ENCODE assay signal across 1 cellular context in genomic region chr7:112874909-112875308, GRCh38.
TF ChIP-seq lines count a peak whose summit lies in the region.

No MANE protein-coding gene starts in this region.

TF ChIP-seq in WTC11, 78 proteins besides CTCF, POLR2A, EP300 and RAD21 (continued from another document):
- TF ChIP-seq IRF1 (CRISPR knock-in tag; IDR thresholded peaks at IDR 0.05): no peak
- no peak for TF ChIP-seq ZNF232 (CRISPR knock-in tag; IDR thresholded peaks at IDR 0.05)
- TF ChIP-seq SMAD4 (CRISPR knock-in tag; IDR thresholded peaks at IDR 0.05): no peak
